ENCODE assay signal across 24 cellular contexts in genomic region chr9:129312251-129312650, GRCh38.
A peak's percentile ranks its signal among the peaks of the same experiment; 100 is the strongest.
DNase-seq lines count a peak whose midpoint lies in the region; ATAC-seq and TF ChIP-seq lines count a peak whose summit lies in the region.
"Had no signal": no experiment of that assay in that cellular context is flagged by ENCODE, and none has a peak within 500 bp of the region (broad histone marks: within the 10 kb centered on the region; RNA-seq: fewer than 3 reads in every experiment).

No MANE protein-coding gene starts in this region.

- no peak overlapping the region for H3K27ac ChIP-seq in mesenchymal stem cell (ENCODE audit: low read length, poor library complexity, severe bottlenecking)
- no peak overlapping the region for H3K27ac ChIP-seq in suprapubic skin
- H3K27ac ChIP-seq in A673 (ENCODE audit: low read depth, low read length, poor library complexity, severe bottlenecking) = no peak overlapping the region
- H3K27ac ChIP-seq: dorsolateral prefrontal cortex, parathyroid adenoma, upper lobe of left lung, VCaP had no signal

- intact Hi-C loops in A673 (cut with micrococcal nuclease; ENCODE audit: unreplicated experiment) = no loop called here

- H3K9me3 ChIP-seq in mesenchymal stem cell (ENCODE audit: control insufficient read depth, low read length) (no peaks in the 10 kb centered on the region), suprapubic skin (no peaks in the 10 kb centered on the region), A673 (ENCODE audit: low read depth, low read length, poor library complexity, severe bottlenecking) (no peaks in the 10 kb centered on the region)
- H3K9me3 ChIP-seq: BE2C, upper lobe of left lung had no signal

- peak; percentile 16 for DNase-seq in activated T-cell treated with anti-CD3 and anti-CD28 coated beads, Interleukin-2, amount 50 U/mL, for 24 hours
- DNase-seq in activated T-cell treated with anti-CD3 and anti-CD28 coated beads, Interleukin-2, amount 50 U/mL, for 72 hours = no peak
- DNase-seq in central memory CD8-positive, alpha-beta T cell (ENCODE audit: low spot score in 2 of 2) = no peak
- DNase-seq in mesenchymal stem cell (no peak), suprapubic skin (ENCODE audit: low spot score in 2 of 2) (peak; percentile 31 to 49), COR-L47 (lab: John Stamatoyannopoulos, UW) (no peak), A673 (ENCODE audit: low spot score) (no peak)
- DNase-seq: activated CD4-positive, alpha-beta T cell treated with anti-CD3 and anti-CD28 coated beads, Interleukin-2, amount 50 U/mL, for 4 hours; BE2C; central memory CD4-positive, alpha-beta T cell; glutamatergic neuron; KG1; mesendoderm; naive B cell; NCI-H1436; NCI-H446 treated with DMSO at 0.1 percent for 48 hours; Right ventricle myocardium superior had no signal

- no peak overlapping the region for H4K8ac ChIP-seq in mesenchymal stem cell (ENCODE audit: low read length)

- no peaks in the 10 kb centered on the region for H3K36me3 Mint-ChIP-seq in activated T-cell treated with anti-CD3 and anti-CD28 coated beads, Interleukin-2, amount 50 U/mL, for 24 hours (ENCODE audit: low read depth)
- H3K36me3 Mint-ChIP-seq in activated T-cell treated with anti-CD3 and anti-CD28 coated beads, Interleukin-2, amount 50 U/mL, for 72 hours (ENCODE audit: insufficient read depth in 2 of 2) = peaks cover 0 to 1% of the 10 kb centered on the region in 2 donors
- H3K36me3 Mint-ChIP-seq in central memory CD8-positive, alpha-beta T cell (ENCODE audit: insufficient read depth) = peaks cover 2% of the 10 kb centered on the region
- H3K36me3 Mint-ChIP-seq: activated naive CD8-positive, alpha-beta T cell; naive B cell had no signal

- no peak for ATAC-seq in activated T-cell treated with anti-CD3 and anti-CD28 coated beads, Interleukin-2, amount 50 U/mL, for 72 hours (replicated peaks in 1 of 2)
- ATAC-seq in central memory CD8-positive, alpha-beta T cell (replicated peaks; ENCODE audit: extremely low read depth, poor library complexity, severe bottlenecking) = no peak
- no peak for ATAC-seq in HG02885 (IDR thresholded peaks at IDR 0.05; ENCODE audit: poor library complexity, unreplicated experiment)

- H3K36me3 ChIP-seq in mesenchymal stem cell (ENCODE audit: control insufficient read depth in 1 of 2, insufficient read depth in 2 of 2, low read depth in 1 of 2, low read length in 2 of 2) = no peaks in the 10 kb centered on the region
- H3K36me3 ChIP-seq in suprapubic skin = no peaks in the 10 kb centered on the region
- H3K36me3 ChIP-seq in A673 (ENCODE audit: insufficient read depth, low read length, poor library complexity, severe bottlenecking) = no peaks in the 10 kb centered on the region
- H3K36me3 ChIP-seq: BE2C, upper lobe of left lung had no signal

- H2BK15ac ChIP-seq in mesenchymal stem cell (ENCODE audit: low read depth, poor library complexity, severe bottlenecking) = no peak overlapping the region

- H2BK5ac ChIP-seq in mesenchymal stem cell (ENCODE audit: low read depth, low read length, poor library complexity, severe bottlenecking) = no peak overlapping the region

- CTCF ChIA-PET in A673 (lab: Charles Lee) = no interaction called here

- H4K91ac ChIP-seq in mesenchymal stem cell (ENCODE audit: low read length) = peak overlapping the region; percentile 43

- no peak overlapping the region for H2AFZ ChIP-seq in mesenchymal stem cell (ENCODE audit: low read depth, low read length)
- H2AFZ ChIP-seq: GM23338, parathyroid adenoma had no signal

- 84% methylated on average over 13 of the region's 13 CpGs for WGBS in mesenchymal stem cell
- 80% methylated on average over 13 of the region's 13 CpGs for WGBS in suprapubic skin

- H3K4me3 ChIP-seq in mesenchymal stem cell (ENCODE audit: insufficient read depth in 1 of 2, low read depth in 1 of 2, low read length in 2 of 2) (no peak overlapping the region), suprapubic skin (no peak overlapping the region), A673 (ENCODE audit: low read depth, low read length, poor library complexity, severe bottlenecking) (no peak overlapping the region)
- H3K4me3 ChIP-seq: dorsolateral prefrontal cortex, GM23338, upper lobe of left lung had no signal

- peaks cover 7% of the 10 kb centered on the region for H3K4me1 Mint-ChIP-seq in activated T-cell treated with anti-CD3 and anti-CD28 coated beads, Interleukin-2, amount 50 U/mL, for 24 hours (ENCODE audit: low read depth)
- H3K4me1 Mint-ChIP-seq in activated T-cell treated with anti-CD3 and anti-CD28 coated beads, Interleukin-2, amount 50 U/mL, for 72 hours (ENCODE audit: low read depth) = peaks cover 3% of the 10 kb centered on the region
- H3K4me1 Mint-ChIP-seq in central memory CD8-positive, alpha-beta T cell = peaks cover 5% of the 10 kb centered on the region

- peak overlapping the region in 1 of 2 experiments; percentile 46 for H3K4ac ChIP-seq in mesenchymal stem cell (ENCODE audit: low read depth in 1 of 2, low read length in 2 of 2)

- H2BK120ac ChIP-seq in mesenchymal stem cell (ENCODE audit: low read depth, low read length) = no peak overlapping the region

- H3K9me3 Mint-ChIP-seq in activated T-cell treated with anti-CD3 and anti-CD28 coated beads, Interleukin-2, amount 50 U/mL, for 24 hours = no peaks in the 10 kb centered on the region
- no peaks in the 10 kb centered on the region for H3K9me3 Mint-ChIP-seq in activated T-cell treated with anti-CD3 and anti-CD28 coated beads, Interleukin-2, amount 50 U/mL, for 72 hours
- H3K9me3 Mint-ChIP-seq in central memory CD8-positive, alpha-beta T cell = no peaks in the 10 kb centered on the region

- H3K4me2 ChIP-seq in mesenchymal stem cell (ENCODE audit: low read length, poor library complexity, severe bottlenecking) = no peak overlapping the region
- H3K4me2 ChIP-seq: GM23338 had no signal

- peaks cover 10% of the 10 kb centered on the region for H3K4me1 ChIP-seq in mesenchymal stem cell (ENCODE audit: control insufficient read depth, insufficient read depth, low read depth, low read length)
- peaks cover 17% of the 10 kb centered on the region for H3K4me1 ChIP-seq in suprapubic skin
- H3K4me1 ChIP-seq in A673 (ENCODE audit: insufficient read depth, low read length, poor library complexity, severe bottlenecking) = no peaks in the 10 kb centered on the region
- H3K4me1 ChIP-seq: BE2C had no signal

- TF ChIP-seq EP300 in suprapubic skin (IDR thresholded peaks at IDR 0.05) = no peak

- TF ChIP-seq CTCF in suprapubic skin (IDR thresholded peaks at IDR 0.05) (no peak), A673 (conservative IDR thresholded peaks at IDR 0.05; ENCODE audit: low read depth, low read length) (no peak)

- H3K27me3 Mint-ChIP-seq in activated T-cell treated with anti-CD3 and anti-CD28 coated beads, Interleukin-2, amount 50 U/mL, for 24 hours = no peaks in the 10 kb centered on the region
- no peaks in the 10 kb centered on the region for H3K27me3 Mint-ChIP-seq in activated T-cell treated with anti-CD3 and anti-CD28 coated beads, Interleukin-2, amount 50 U/mL, for 72 hours (ENCODE audit: low read depth)
- peaks cover 9% of the 10 kb centered on the region for H3K27me3 Mint-ChIP-seq in central memory CD8-positive, alpha-beta T cell
- H3K27me3 Mint-ChIP-seq: activated naive CD8-positive, alpha-beta T cell had no signal

- H2BK12ac ChIP-seq in mesenchymal stem cell (ENCODE audit: low read length in 2 of 2) = peak overlapping the region in 1 of 2 experiments; percentile 49

- no peak overlapping the region for H3K9ac ChIP-seq in mesenchymal stem cell (ENCODE audit: low read length)
- H3K9ac ChIP-seq: parathyroid adenoma had no signal

- H3K4me3 Mint-ChIP-seq in activated T-cell treated with anti-CD3 and anti-CD28 coated beads, Interleukin-2, amount 50 U/mL, for 24 hours = no peak overlapping the region
- H3K4me3 Mint-ChIP-seq in activated T-cell treated with anti-CD3 and anti-CD28 coated beads, Interleukin-2, amount 50 U/mL, for 72 hours = no peak overlapping the region
- H3K4me3 Mint-ChIP-seq in central memory CD8-positive, alpha-beta T cell = no peak overlapping the region
- H3K4me3 Mint-ChIP-seq: activated naive CD8-positive, alpha-beta T cell; GM23338; naive B cell had no signal

- POLR2A ChIA-PET in A673 (lab: Charles Lee; ENCODE audit: low non-redundant PET) = no interaction called here

- BruUV-seq in A673 (replicated peaks; lab: Mats Ljungman, UMichigan) = no TSS peak

- no peak for TF ChIP-seq POLR2A in suprapubic skin (IDR thresholded peaks at IDR 0.05)

- H3K27me3 ChIP-seq in mesenchymal stem cell (ENCODE audit: control insufficient read depth in 1 of 2, insufficient read depth in 1 of 2, low read length in 2 of 2) = peaks cover 0 to 4% of the 10 kb centered on the region in 2 experiments
- H3K27me3 ChIP-seq in suprapubic skin = no peaks in the 10 kb centered on the region
- no peaks in the 10 kb centered on the region for H3K27me3 ChIP-seq in A673 (replicated peaks; ENCODE audit: insufficient read depth, low read depth, low read length, poor library complexity)
- H3K27me3 ChIP-seq: BE2C, dorsolateral prefrontal cortex, upper lobe of left lung had no signal

- peak overlapping the region; percentile 31 to 37 for H3K18ac ChIP-seq in mesenchymal stem cell (ENCODE audit: low read depth in 1 of 2, low read length in 2 of 2)

- H3K23ac ChIP-seq in mesenchymal stem cell (ENCODE audit: low read length in 2 of 2) = no peak overlapping the region

- H3K14ac ChIP-seq in mesenchymal stem cell (ENCODE audit: low read length in 2 of 2) = peak overlapping the region; percentile 21 to 68

- no peak overlapping the region for H2AK5ac ChIP-seq in mesenchymal stem cell (ENCODE audit: low read length, severe bottlenecking)

- H3K27ac Mint-ChIP-seq in activated T-cell treated with anti-CD3 and anti-CD28 coated beads, Interleukin-2, amount 50 U/mL, for 24 hours = no peak overlapping the region
- H3K27ac Mint-ChIP-seq in activated T-cell treated with anti-CD3 and anti-CD28 coated beads, Interleukin-2, amount 50 U/mL, for 72 hours = no peak overlapping the region
- peak overlapping the region; percentile 56 for H3K27ac Mint-ChIP-seq in central memory CD8-positive, alpha-beta T cell (ENCODE audit: low read depth)
- H3K27ac Mint-ChIP-seq: activated naive CD8-positive, alpha-beta T cell; GM23338 had no signal

- no peaks in the 10 kb centered on the region for H3K79me1 ChIP-seq in mesenchymal stem cell (replicated peaks; ENCODE audit: low read length, poor library complexity, severe bottlenecking)

Comparison
In these comparisons a context has a peak if more than half of its experiments do, and no peak if none do; other contexts are left out.
1. DNase-seq: peak in activated T-cell treated with anti-CD3 and anti-CD28 coated beads, Interleukin-2, amount 50 U/mL, for 24 hours (single experiment) and suprapubic skin (2 of 2); none in activated T-cell treated with anti-CD3 and anti-CD28 coated beads, Interleukin-2, amount 50 U/mL, for 72 hours (0 of 2), central memory CD8-positive, alpha-beta T cell (0 of 2), mesenchymal stem cell (single experiment), COR-L47 (single experiment) and A673 (single experiment).